ENCODE assay signal across 11 cellular contexts in genomic region chr14:73461478-73462077, GRCh38. TPM values are rescaled to one million over a fixed set of nuclear protein-coding genes. Genes with fewer than 3 reads are reported as not detected.
DNase-seq lines count a peak whose midpoint lies in the region; ATAC-seq and TF ChIP-seq lines count a peak whose summit lies in the region.
"Had no signal": no experiment of that assay in that cellular context is flagged by ENCODE, and none has a peak within 500 bp of the region (broad histone marks: within the 10 kb centered on the region; RNA-seq: fewer than 3 reads in every experiment).

No MANE protein-coding gene starts in this region.

- peaks cover 22% of the 10 kb centered on the region for H3K36me3 Mint-ChIP-seq in stimulated activated effector memory CD8-positive, alpha-beta T cell treated with anti-CD3 and anti-CD28 coated beads, Interleukin-12 subunit alpha, Interleukin-12 subunit beta, amount 100 ng/mL, for 72 hours

- H3K9me3 ChIP-seq in right cardiac atrium (ENCODE audit: control insufficient read depth, low read length): no peaks in the 10 kb centered on the region

- 13% methylated on average over 7 of the region's 7 CpGs for WGBS in right cardiac atrium

- DNase-seq in NCI-H1694 treated with DMSO at 0.1 percent for 48 hours (lab: John Stamatoyannopoulos, UW): peak; percentile 65
- no peak for DNase-seq in NCI-H1694 (lab: John Stamatoyannopoulos, UW)
- DNase-seq in right cardiac atrium: no peak
- no peak for DNase-seq in stimulated activated effector memory CD8-positive, alpha-beta T cell treated with anti-CD3 and anti-CD28 coated beads, Interleukin-12 subunit alpha, Interleukin-12 subunit beta, amount 100 ng/mL, for 72 hours (ENCODE audit: low spot score in 2 of 2)
- DNase-seq in omental fat pad (ENCODE audit: low spot score): no peak
- DNase-seq in NCI-H2029 treated with DMSO at 0.1 percent for 48 hours (lab: John Stamatoyannopoulos, UW): no peak
- DNase-seq: kidney glomerular epithelial cell, PC-3 had no signal

- H3K4me3 ChIP-seq in right cardiac atrium (ENCODE audit: low read length): no peak overlapping the region

- peak overlapping the region; percentile 55 for H3K27ac Mint-ChIP-seq in stimulated activated effector memory CD8-positive, alpha-beta T cell treated with anti-CD3 and anti-CD28 coated beads, Interleukin-12 subunit alpha, Interleukin-12 subunit beta, amount 100 ng/mL, for 72 hours

- TF ChIP-seq CTCF in VCaP (conservative IDR thresholded peaks at IDR 0.05) (no peak), omental fat pad (IDR thresholded peaks at IDR 0.05) (no peak)

- peaks cover 68% of the 10 kb centered on the region for H3K4me1 Mint-ChIP-seq in stimulated activated effector memory CD8-positive, alpha-beta T cell treated with anti-CD3 and anti-CD28 coated beads, Interleukin-12 subunit alpha, Interleukin-12 subunit beta, amount 100 ng/mL, for 72 hours

- no peaks in the 10 kb centered on the region for H3K27me3 ChIP-seq in right cardiac atrium (ENCODE audit: control insufficient read depth, insufficient read depth)

- ATAC-seq in right cardiac atrium (no peak), omental fat pad (ENCODE audit: low FRiP score) (no peak), GM21367 (IDR thresholded peaks at IDR 0.05; ENCODE audit: unreplicated experiment) (no peak)
- ATAC-seq in stimulated activated effector memory CD8-positive, alpha-beta T cell treated with anti-CD3 and anti-CD28 coated beads, Interleukin-12 subunit alpha, Interleukin-12 subunit beta, amount 100 ng/mL, for 72 hours: no peak
- ATAC-seq: PC-3 had no signal

- intact Hi-C loops in right cardiac atrium (cut with DNase I): no loop called here

- H3K4me3 Mint-ChIP-seq in stimulated activated effector memory CD8-positive, alpha-beta T cell treated with anti-CD3 and anti-CD28 coated beads, Interleukin-12 subunit alpha, Interleukin-12 subunit beta, amount 100 ng/mL, for 72 hours: no peak overlapping the region
- H3K4me3 Mint-ChIP-seq: central memory CD8-positive, alpha-beta T cell had no signal

- peak overlapping the region; percentile 90 for H3K27ac ChIP-seq in VCaP
- peak overlapping the region; percentile 89 for H3K27ac ChIP-seq in right cardiac atrium (ENCODE audit: low read length)

- no peaks in the 10 kb centered on the region for H3K9me3 Mint-ChIP-seq in stimulated activated effector memory CD8-positive, alpha-beta T cell treated with anti-CD3 and anti-CD28 coated beads, Interleukin-12 subunit alpha, Interleukin-12 subunit beta, amount 100 ng/mL, for 72 hours
- H3K9me3 Mint-ChIP-seq: central memory CD8-positive, alpha-beta T cell had no signal

- peaks cover 17% of the 10 kb centered on the region for H3K4me1 ChIP-seq in right cardiac atrium (ENCODE audit: control insufficient read depth, insufficient read depth, low read length)

RNA-seq across cellular contexts. Expression of gene NUMB, which starts 3.2 kb away (rescaled TPM):
- total RNA-seq in right cardiac atrium: 10 to 100 TPM; 40.8 to 50.0 (median 43.5) TPM
- polyA plus RNA-seq in right cardiac atrium: 21.1 TPM
- 10 to 100 TPM; 48.2 to 95.4 (median 62.8) TPM for total RNA-seq in omental fat pad

RNA-seq across cellular contexts. Expression of gene RIOX1, which starts 29.2 kb away (rescaled TPM):
- total RNA-seq in right cardiac atrium (10 to 100 TPM in 3 of 4 donors, 1 to 10 TPM in 1; 9.2 to 14.4 (median 11.6) TPM), omental fat pad (10 to 100 TPM; 12.3 to 21.1 (median 13.5) TPM)
- 7.3 TPM for polyA plus RNA-seq in right cardiac atrium
